ENCODE assay signal across 11 cellular contexts in the genomic region with DNA sequence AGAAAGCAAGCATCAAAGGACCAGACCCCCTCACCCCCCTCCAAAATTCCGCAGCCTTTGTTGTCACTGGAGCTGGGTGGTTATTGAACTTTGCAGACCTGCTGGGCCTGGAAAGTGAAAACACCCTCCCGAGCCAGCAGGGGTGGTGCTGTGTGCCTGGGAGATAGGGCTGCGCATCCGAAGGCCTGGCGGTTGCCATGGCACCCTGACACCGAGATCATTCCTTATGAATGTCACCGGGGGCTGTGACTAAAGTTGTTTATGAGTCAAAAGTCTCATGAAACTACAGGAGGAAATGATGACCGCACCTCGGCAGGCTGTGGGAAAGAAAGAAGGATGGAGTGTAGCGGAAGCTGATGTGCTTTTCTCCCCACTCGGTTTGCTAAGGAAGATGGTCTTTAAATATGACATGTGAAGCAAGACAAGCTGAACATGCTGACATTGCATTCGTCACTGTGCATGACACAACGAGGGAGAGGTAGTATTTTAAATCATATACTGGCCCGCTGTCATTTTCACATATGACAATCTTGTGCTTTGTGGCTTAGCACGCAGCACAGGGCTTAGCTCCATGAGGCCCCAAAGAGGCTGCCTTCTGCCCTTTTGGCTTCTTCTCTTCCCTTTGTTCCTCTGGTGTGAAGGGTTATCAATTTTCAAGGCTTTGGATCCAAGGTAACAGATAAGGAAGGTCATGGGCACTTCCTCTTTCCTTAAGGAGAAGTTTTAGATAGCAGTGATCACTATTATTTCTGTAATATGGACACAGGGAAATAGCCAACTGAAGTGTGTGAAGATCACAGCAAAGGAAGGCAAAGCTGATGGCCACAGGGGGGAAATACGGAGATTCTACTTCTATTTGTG.
DNase-seq lines count a peak whose midpoint lies in the region; ATAC-seq, FAIRE-seq and TF ChIP-seq lines count a peak whose summit lies in the region.
"Had no signal": no experiment of that assay in that cellular context is flagged by ENCODE, and none has a peak within 500 bp of the region (broad histone marks: within the 10 kb centered on the region; RNA-seq: fewer than 3 reads in every experiment).

No MANE protein-coding gene starts in this region.

- peak overlapping the region in 4 of 10 donors; percentile 3 to 49 (median 23) for H3K4me3 Mint-ChIP-seq in naive thymus-derived CD8-positive, alpha-beta T cell

- DNase-seq in GM12865 (ENCODE audit: low read depth) (peak; percentile 18), NCI-H748 (lab: John Stamatoyannopoulos, UW; ENCODE audit: unreplicated experiment) (peak; percentile 72), choroid plexus epithelial cell (ENCODE audit: low read depth) (peak; percentile 69), NCI-H2196 (lab: John Stamatoyannopoulos, UW; ENCODE audit: unreplicated experiment) (no peak), GM12892 (ENCODE audit: insufficient read length) (no peak), NCI-H146 treated with DMSO at 0.1 percent for 48 hours (lab: John Stamatoyannopoulos, UW; ENCODE audit: unreplicated experiment) (no peak)
- peak in 1 of 10 donors; percentile 4 for DNase-seq in naive thymus-derived CD8-positive, alpha-beta T cell
- DNase-seq in effector CD8-positive, alpha-beta T cell (lab: John Stamatoyannopoulos, UW): no peak
- DNase-seq: activated CD4-positive, CD25-positive, alpha-beta regulatory T cell; NK-92 treated with Interleukin-12 subunit alpha and Interleukin-12 subunit beta, amount 100 ng/mL, for 24 hours had no signal

- no peak for TF ChIP-seq POLR2A in GM12892 (IDR thresholded peaks at IDR 0.05; ENCODE audit: low read depth, low read length)

- peak; percentile 33 to 47 for ATAC-seq in naive thymus-derived CD8-positive, alpha-beta T cell

- TF ChIP-seq CTCF in GM12865 (IDR thresholded peaks at IDR 0.05; ENCODE audit: insufficient read depth, low read depth, low read length, missing control alignments) (no peak), choroid plexus epithelial cell (conservative IDR thresholded peaks at IDR 0.05; ENCODE audit: low read depth, low read length) (peak; percentile 56)

- H3K27ac Mint-ChIP-seq in naive thymus-derived CD8-positive, alpha-beta T cell: peak overlapping the region in 5 of 10 donors; percentile 9 to 67 (median 35)

- H3K27me3 Mint-ChIP-seq in naive thymus-derived CD8-positive, alpha-beta T cell: peaks cover 0 to 2% (median 0%) of the 10 kb centered on the region in 5 donors

- H3K4me3 ChIP-seq in GM12865 (ENCODE audit: low read depth, low read length): no peak overlapping the region
- peak overlapping the region; percentile 35 for H3K4me3 ChIP-seq in choroid plexus epithelial cell (ENCODE audit: low read depth, low read length)
- H3K4me3 ChIP-seq: ascending aorta had no signal

- peaks cover 0 to 9% (median 2%) of the 10 kb centered on the region in 3 donors for H3K36me3 Mint-ChIP-seq in naive thymus-derived CD8-positive, alpha-beta T cell

- peaks cover 0 to 4% (median 0%) of the 10 kb centered on the region in 4 donors for H3K4me1 Mint-ChIP-seq in naive thymus-derived CD8-positive, alpha-beta T cell

- POLR2A ChIA-PET in naive thymus-derived CD8-positive, alpha-beta T cell (lab: Charles Lee): no interaction called here

- H3K9me3 Mint-ChIP-seq in naive thymus-derived CD8-positive, alpha-beta T cell: peaks cover 0 to 14% (median 4%) of the 10 kb centered on the region in 9 donors

- no peak for FAIRE-seq in GM12892 (lab: Jason Lieb, UNC)

Comparison
In these comparisons a context has a peak if more than half of its experiments do, and no peak if none do; other contexts are left out.
1. DNase-seq: peak in GM12865 (single experiment), NCI-H748 (single experiment) and choroid plexus epithelial cell (single experiment); none in effector CD8-positive, alpha-beta T cell (single experiment), NCI-H2196 (single experiment), GM12892 (single experiment) and NCI-H146 treated with DMSO at 0.1 percent for 48 hours (single experiment).